8 cellular contexts compared by ENCODE assay signal in the genomic region with DNA sequence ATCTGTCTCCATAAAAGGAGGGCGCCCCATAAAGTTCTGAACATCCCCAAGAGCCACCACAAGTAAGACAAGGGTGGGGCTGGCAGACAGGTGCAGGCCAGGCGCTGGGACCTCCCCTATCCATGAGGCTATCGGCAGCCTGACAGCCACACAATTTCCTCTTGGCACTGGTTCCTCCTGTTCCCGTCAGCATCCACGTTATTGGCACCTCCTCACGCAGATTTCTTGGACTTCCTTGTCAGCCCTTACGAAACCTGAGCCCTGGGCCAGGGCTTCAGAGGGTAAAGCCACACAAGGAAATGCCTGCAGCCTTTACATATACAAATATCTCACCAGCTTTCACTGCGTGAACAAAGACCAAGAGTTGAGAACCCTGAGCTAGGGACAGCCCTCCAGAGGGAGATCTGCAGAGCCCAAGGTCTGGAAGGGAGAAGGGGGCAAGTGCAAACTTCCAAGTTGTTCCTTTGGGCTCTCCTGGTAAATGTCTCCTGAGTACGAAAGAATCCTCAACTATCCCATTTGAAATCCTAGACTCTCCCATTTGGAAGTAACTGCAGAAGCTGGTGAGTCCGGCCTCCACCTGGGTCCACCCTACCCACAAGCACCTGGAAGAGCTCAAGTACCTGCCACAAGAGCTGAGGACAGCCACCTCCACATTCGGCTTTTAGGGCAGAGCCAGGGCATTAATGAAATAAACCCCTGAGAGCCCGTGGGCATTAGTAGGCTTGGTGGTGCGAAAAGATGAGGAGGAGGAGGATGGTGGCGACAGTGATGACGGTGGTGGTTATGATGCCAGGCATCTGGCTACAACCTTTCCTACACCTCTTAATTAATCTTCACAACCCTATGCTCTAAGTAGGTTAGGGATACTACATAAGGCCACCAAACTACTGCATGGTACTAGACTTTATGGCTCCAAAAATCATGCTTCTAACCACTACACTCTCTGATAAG. TPM values are rescaled to one million over a fixed set of nuclear protein-coding genes. Genes with fewer than 3 reads are reported as not detected.
DNase-seq lines count a peak whose midpoint lies in the region; ATAC-seq and TF ChIP-seq lines count a peak whose summit lies in the region.

No MANE protein-coding gene starts in this region.

- TF ChIP-seq CTCF in kidney epithelial cell (IDR thresholded peaks at IDR 0.05; ENCODE audit: insufficient read depth, low read length, poor library complexity, severe bottlenecking), result no peak

- no peaks in the 10 kb centered on the region for H3K36me3 ChIP-seq in BLaER1 treated with 17β-estradiol and CSF1 and Interleukin-3, amounts not matched to agents 10 nM and 100 nM
- H3K36me3 ChIP-seq in kidney epithelial cell (ENCODE audit: control insufficient read depth, insufficient read depth, low read length), result no peaks in the 10 kb centered on the region

- ATAC-seq in GM21381 (IDR thresholded peaks at IDR 0.05; ENCODE audit: unreplicated experiment), result peak; percentile 17
- ATAC-seq in activated CD4-positive, CD25-positive, alpha-beta regulatory T cell treated with anti-CD3 and anti-CD28 coated beads, Interleukin-2, amount 50 U/mL, for 24 hours, result no peak

- peak overlapping the region; percentile 71 to 90 (median 79) for H3K4me2 ChIP-seq in BLaER1 treated with 17β-estradiol and CSF1 and Interleukin-3, amounts not matched to agents 10 nM and 100 nM

- H3K9ac ChIP-seq in BLaER1 treated with 17β-estradiol and CSF1 and Interleukin-3, amounts not matched to agents 10 nM and 100 nM, result peak overlapping the region in 1 of 11 experiments; percentile 0; a peak in 1 of 22 replicates

- H3K27ac ChIP-seq in BLaER1 treated with 17β-estradiol and CSF1 and Interleukin-3, amounts not matched to agents 10 nM and 100 nM, result peak overlapping the region in 8 of 11 experiments; percentile 25 to 68 (median 46); a peak in 14 of 22 replicates

- H3K36me3 Mint-ChIP-seq in activated naive CD4-positive, alpha-beta T cell treated with anti-CD3 and anti-CD28 coated beads, Interleukin-2, amount 50 U/mL, for 24 hours, result peaks cover 2% of the 10 kb centered on the region

- no peaks in the 10 kb centered on the region for H3K27me3 ChIP-seq in BLaER1 treated with 17β-estradiol and CSF1 and Interleukin-3, amounts not matched to agents 10 nM and 100 nM
- H3K27me3 ChIP-seq in kidney epithelial cell (ENCODE audit: control insufficient read depth, insufficient read depth, low read length), result no peaks in the 10 kb centered on the region

- no peak overlapping the region for H3K4me3 ChIP-seq in BLaER1 treated with 17β-estradiol and CSF1 and Interleukin-3, amounts not matched to agents 10 nM and 100 nM
- H3K4me3 ChIP-seq in kidney epithelial cell (ENCODE audit: low read depth, low read length), result no peak overlapping the region

- H3K27me3 Mint-ChIP-seq in activated naive CD4-positive, alpha-beta T cell treated with anti-CD3 and anti-CD28 coated beads, Interleukin-2, amount 50 U/mL, for 24 hours, result no peaks in the 10 kb centered on the region

- DNase-seq in LoVo (ENCODE audit: low spot score) (peak; percentile 72), kidney epithelial cell (ENCODE audit: low read depth) (peak; percentile 43), NCI-H1092 treated with DMSO at 0.1 percent for 48 hours (lab: John Stamatoyannopoulos, UW) (no peak), NCI-H69 (lab: John Stamatoyannopoulos, UW) (no peak)

- H3K9me3 ChIP-seq in BLaER1 treated with 17β-estradiol and CSF1 and Interleukin-3, amounts not matched to agents 10 nM and 100 nM (replicated peaks in 1 of 11), result peaks cover 6 to 12% (median 11%) of the 10 kb centered on the region in 11 experiments; a peak in 20 of 22 replicates

- H4K20me1 ChIP-seq in BLaER1 treated with 17β-estradiol and CSF1 and Interleukin-3, amounts not matched to agents 10 nM and 100 nM, result 0 out of 22 replicates have a peak, but pooled peaks cover 0 to 5% (median 0%) of the 10 kb centered on the region in 11 experiments

- H3K4me1 ChIP-seq in BLaER1 treated with 17β-estradiol and CSF1 and Interleukin-3, amounts not matched to agents 10 nM and 100 nM, result peaks cover 30 to 72% (median 65%) of the 10 kb centered on the region in 10 experiments

- H3K9me3 Mint-ChIP-seq in activated naive CD4-positive, alpha-beta T cell treated with anti-CD3 and anti-CD28 coated beads, Interleukin-2, amount 50 U/mL, for 24 hours, result no peaks in the 10 kb centered on the region

- peak overlapping the region; percentile 90 for H3K27ac Mint-ChIP-seq in activated naive CD4-positive, alpha-beta T cell treated with anti-CD3 and anti-CD28 coated beads, Interleukin-2, amount 50 U/mL, for 24 hours

- peak overlapping the region; percentile 77 for H3K4me3 Mint-ChIP-seq in activated naive CD4-positive, alpha-beta T cell treated with anti-CD3 and anti-CD28 coated beads, Interleukin-2, amount 50 U/mL, for 24 hours

- H3K4me1 Mint-ChIP-seq in activated naive CD4-positive, alpha-beta T cell treated with anti-CD3 and anti-CD28 coated beads, Interleukin-2, amount 50 U/mL, for 24 hours, result peaks cover 100% of the 10 kb centered on the region

RNA-seq across cellular contexts. Expression of a gene that starts 5.5 kb away (rescaled TPM):
- 8.5 and 9.6 TPM in 2 replicates for total RNA-seq in kidney epithelial cell

Comparison
In these comparisons a context has a peak if more than half of its experiments do, and no peak if none do; other contexts are left out.
1. DNase-seq: peak in LoVo (single experiment) and kidney epithelial cell (single experiment); none in NCI-H1092 treated with DMSO at 0.1 percent for 48 hours (single experiment) and NCI-H69 (single experiment).